In the genomic region with DNA sequence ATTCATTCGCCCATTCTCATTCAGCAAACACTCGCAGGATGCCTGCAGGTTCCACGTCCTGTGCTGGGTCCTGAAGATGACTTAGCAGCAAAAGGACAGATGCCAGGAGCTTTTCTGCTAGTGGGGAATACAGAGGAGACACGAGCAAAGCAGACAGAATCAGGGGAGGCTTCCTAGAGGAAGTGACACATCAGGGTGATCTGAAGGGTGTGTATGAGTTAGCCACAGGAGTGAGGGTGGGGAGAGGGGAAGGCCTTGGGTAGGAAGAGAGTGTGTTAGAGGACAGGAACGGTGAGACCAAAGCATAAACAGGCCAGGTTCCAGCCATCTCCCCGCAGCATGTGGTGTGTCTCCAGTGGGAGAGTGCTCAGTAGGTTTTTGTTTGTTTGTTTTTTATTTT, we compare ENCODE assay signal across 25 cellular contexts.
DNase-seq lines count a peak whose midpoint lies in the region; ATAC-seq and TF ChIP-seq lines count a peak whose summit lies in the region.
"Had no signal": no experiment of that assay in that cellular context is flagged by ENCODE, and none has a peak within 500 bp of the region (broad histone marks: within the 10 kb centered on the region; RNA-seq: fewer than 3 reads in every experiment).

No MANE protein-coding gene starts in this region.

- no peaks in the 10 kb centered on the region for H3K9me2 ChIP-seq in OCI-LY1 (ENCODE audit: low read depth, low read length)

- H3K9me3 Mint-ChIP-seq in activated CD4-positive, alpha-beta T cell treated with anti-CD3 and anti-CD28 coated beads, Interleukin-2, amount 10 ng/mL, durations not matched to agents 24 days and 14 days, result peaks cover 16% of the 10 kb centered on the region
- H3K9me3 Mint-ChIP-seq in activated naive CD8-positive, alpha-beta T cell treated with anti-CD3 and anti-CD28 coated beads, Interleukin-2, amount 50 U/mL, for 24 hours, result peaks cover 5% of the 10 kb centered on the region
- H3K9me3 Mint-ChIP-seq: effector memory CD8-positive, alpha-beta T cell had no signal

- H3K27me3 ChIP-seq in OCI-LY1 (ENCODE audit: insufficient read depth, low read length) (no peaks in the 10 kb centered on the region), upper lobe of right lung (no peaks in the 10 kb centered on the region), suprapubic skin (peaks cover 9% of the 10 kb centered on the region)
- H3K27me3 ChIP-seq: colonic mucosa, tibial artery had no signal

- H3K9ac ChIP-seq in OCI-LY1 (ENCODE audit: low read length), result peak overlapping the region; percentile 39; the same call in 1 of the 2 replicates

- peak overlapping the region; percentile 57 for H3K4me2 ChIP-seq in OCI-LY1 (ENCODE audit: low read length)

- H3K36me3 Mint-ChIP-seq in activated CD4-positive, alpha-beta T cell treated with anti-CD3 and anti-CD28 coated beads, Interleukin-2, amount 10 ng/mL, durations not matched to agents 24 days and 14 days (ENCODE audit: low read depth), result peaks cover 5% of the 10 kb centered on the region
- no peaks in the 10 kb centered on the region for H3K36me3 Mint-ChIP-seq in activated naive CD8-positive, alpha-beta T cell treated with anti-CD3 and anti-CD28 coated beads, Interleukin-2, amount 50 U/mL, for 24 hours (ENCODE audit: low read depth)
- H3K36me3 Mint-ChIP-seq: CD4-positive, alpha-beta memory T cell had no signal

- H3K27ac ChIP-seq in OCI-LY1 (ENCODE audit: low read depth, low read length, poor library complexity, severe bottlenecking) (peak overlapping the region; percentile 82), upper lobe of right lung (no peak overlapping the region), suprapubic skin (no peak overlapping the region)
- H3K27ac ChIP-seq: colonic mucosa, SK-N-MC, skin epidermis, stomach, tibial artery had no signal

- no peak for TF ChIP-seq EP300 in suprapubic skin (IDR thresholded peaks at IDR 0.05)

- DNase-seq in activated CD4-positive, alpha-beta T cell treated with anti-CD3 and anti-CD28 coated beads, Interleukin-2, amount 10 ng/mL, durations not matched to agents 24 days and 14 days, result peak; percentile 54
- no peak for DNase-seq in activated CD4-positive, alpha-beta T cell treated with anti-CD3 and anti-CD28 coated beads for 48 hours
- peak; percentile 20 for DNase-seq in Daoy (ENCODE audit: low read depth)
- no peak for DNase-seq in activated naive CD8-positive, alpha-beta T cell treated with anti-CD3 and anti-CD28 coated beads, Interleukin-2, amount 50 U/mL, for 24 hours
- DNase-seq in upper lobe of right lung, result no peak
- no peak for DNase-seq in suprapubic skin (ENCODE audit: low spot score in 2 of 2)
- DNase-seq in activated effector memory CD4-positive, alpha-beta T cell treated with Interleukin-2 at 50 U/mL for 16 hours, result no peak
- DNase-seq: 8988T; activated CD4-positive, alpha-beta T cell treated with anti-CD3 and anti-CD28 coated beads for 36 hours; activated CD8-positive, alpha-beta memory T cell treated with anti-CD3 and anti-CD28 coated beads, Interleukin-2, amount 50 U/mL, for 48 hours; activated gamma-delta T cell; amniotic stem cell; CD4-positive, alpha-beta memory T cell; colonic mucosa; effector memory CD8-positive, alpha-beta T cell; erythroblast; naive thymus-derived CD8-positive, alpha-beta T cell; NCI-H2029 treated with DMSO at 0.1 percent for 48 hours; NCI-H2227 treated with DMSO at 0.1 percent for 48 hours; NCI-H526 treated with DMSO at 0.1 percent for 48 hours; stomach; tibial artery had no signal

- H2AFZ ChIP-seq in OCI-LY1 (ENCODE audit: low read length), result no peak overlapping the region

- H3F3A ChIP-seq in OCI-LY1 (ENCODE audit: insufficient read depth, low read length), result no peaks in the 10 kb centered on the region

- no peak for TF ChIP-seq POLR2A in suprapubic skin (IDR thresholded peaks at IDR 0.05)

- H3K79me2 ChIP-seq in OCI-LY1 (ENCODE audit: insufficient read depth, low read length), result no peaks in the 10 kb centered on the region

- H4K20me1 ChIP-seq in OCI-LY1 (ENCODE audit: insufficient read depth, low read length), result no peaks in the 10 kb centered on the region

- H3K27ac Mint-ChIP-seq in activated CD4-positive, alpha-beta T cell treated with anti-CD3 and anti-CD28 coated beads, Interleukin-2, amount 10 ng/mL, durations not matched to agents 24 days and 14 days, result peak overlapping the region; percentile 7
- H3K27ac Mint-ChIP-seq in activated naive CD8-positive, alpha-beta T cell treated with anti-CD3 and anti-CD28 coated beads, Interleukin-2, amount 50 U/mL, for 24 hours, result no peak overlapping the region
- H3K27ac Mint-ChIP-seq: activated CD4-positive, alpha-beta T cell treated with anti-CD3 and anti-CD28 coated beads for 36 hours had no signal

- no peaks in the 10 kb centered on the region for H3K36me3 ChIP-seq in OCI-LY1 (ENCODE audit: insufficient read depth, low read length)
- H3K36me3 ChIP-seq in upper lobe of right lung, result no peaks in the 10 kb centered on the region
- no peaks in the 10 kb centered on the region for H3K36me3 ChIP-seq in suprapubic skin
- H3K36me3 ChIP-seq: colonic mucosa, stomach, tibial artery had no signal

- H3K9me3 ChIP-seq in OCI-LY1 (ENCODE audit: low read length), result peaks cover 12% of the 10 kb centered on the region
- no peaks in the 10 kb centered on the region for H3K9me3 ChIP-seq in upper lobe of right lung
- peaks cover 11% of the 10 kb centered on the region for H3K9me3 ChIP-seq in suprapubic skin
- H3K9me3 ChIP-seq: colonic mucosa had no signal

- WGBS in suprapubic skin, result 77% methylated on average over 6 of the region's 6 CpGs

- peak; percentile 57 for ATAC-seq in activated naive CD8-positive, alpha-beta T cell treated with anti-CD3 and anti-CD28 coated beads, Interleukin-2, amount 50 U/mL, for 24 hours
- no peak for ATAC-seq in upper lobe of right lung
- ATAC-seq: activated CD4-positive, alpha-beta T cell treated with anti-CD3 and anti-CD28 coated beads for 36 hours; effector memory CD8-positive, alpha-beta T cell; naive thymus-derived CD8-positive, alpha-beta T cell had no signal

- no peaks in the 10 kb centered on the region for H3K27me3 Mint-ChIP-seq in activated CD4-positive, alpha-beta T cell treated with anti-CD3 and anti-CD28 coated beads, Interleukin-2, amount 10 ng/mL, durations not matched to agents 24 days and 14 days
- peaks cover 3% of the 10 kb centered on the region for H3K27me3 Mint-ChIP-seq in activated naive CD8-positive, alpha-beta T cell treated with anti-CD3 and anti-CD28 coated beads, Interleukin-2, amount 50 U/mL, for 24 hours
- H3K27me3 Mint-ChIP-seq: activated CD4-positive, alpha-beta T cell treated with anti-CD3 and anti-CD28 coated beads for 36 hours had no signal

- H3K4me3 ChIP-seq in OCI-LY1 (ENCODE audit: low read depth, low read length, poor library complexity, severe bottlenecking) (no peak overlapping the region), upper lobe of right lung (no peak overlapping the region), suprapubic skin (no peak overlapping the region)
- H3K4me3 ChIP-seq: colonic mucosa, SK-N-MC, skin epidermis, stomach, tibial artery had no signal

- H3K4me1 ChIP-seq in OCI-LY1 (ENCODE audit: insufficient read depth, low read length, severe bottlenecking) (peaks cover 36% of the 10 kb centered on the region), upper lobe of right lung (no peaks in the 10 kb centered on the region), suprapubic skin (no peaks in the 10 kb centered on the region)
- H3K4me1 ChIP-seq: colonic mucosa, stomach, tibial artery had no signal

- TF ChIP-seq CTCF in OCI-LY1 (IDR thresholded peaks at IDR 0.05; ENCODE audit: low read length) (no peak), upper lobe of right lung (IDR thresholded peaks at IDR 0.05) (no peak), suprapubic skin (IDR thresholded peaks at IDR 0.05) (no peak)

- H3K4me3 Mint-ChIP-seq in activated CD4-positive, alpha-beta T cell treated with anti-CD3 and anti-CD28 coated beads, Interleukin-2, amount 10 ng/mL, durations not matched to agents 24 days and 14 days, result no peak overlapping the region
- no peak overlapping the region for H3K4me3 Mint-ChIP-seq in activated naive CD8-positive, alpha-beta T cell treated with anti-CD3 and anti-CD28 coated beads, Interleukin-2, amount 50 U/mL, for 24 hours
- H3K4me3 Mint-ChIP-seq: activated CD4-positive, alpha-beta T cell treated with anti-CD3 and anti-CD28 coated beads for 36 hours; CD4-positive, alpha-beta memory T cell; naive thymus-derived CD8-positive, alpha-beta T cell had no signal

- peaks cover 23% of the 10 kb centered on the region for H3K4me1 Mint-ChIP-seq in activated CD4-positive, alpha-beta T cell treated with anti-CD3 and anti-CD28 coated beads, Interleukin-2, amount 10 ng/mL, durations not matched to agents 24 days and 14 days
- H3K4me1 Mint-ChIP-seq in activated naive CD8-positive, alpha-beta T cell treated with anti-CD3 and anti-CD28 coated beads, Interleukin-2, amount 50 U/mL, for 24 hours, result peaks cover 10% of the 10 kb centered on the region

- intact Hi-C loops in activated CD4-positive, alpha-beta T cell treated with anti-CD3 and anti-CD28 coated beads, Interleukin-2, amount 10 ng/mL, durations not matched to agents 24 days and 14 days (cut with micrococcal nuclease), result no loop called here
- intact Hi-C loops in upper lobe of right lung (cut with DNase I), result no loop called here

Comparison
In these comparisons a context has a peak if more than half of its experiments do, and no peak if none do; other contexts are left out.
1. DNase-seq: peak in activated CD4-positive, alpha-beta T cell treated with anti-CD3 and anti-CD28 coated beads, Interleukin-2, amount 10 ng/mL, durations not matched to agents 24 days and 14 days (single experiment) and Daoy (single experiment); none in activated CD4-positive, alpha-beta T cell treated with anti-CD3 and anti-CD28 coated beads for 48 hours (single experiment), activated naive CD8-positive, alpha-beta T cell treated with anti-CD3 and anti-CD28 coated beads, Interleukin-2, amount 50 U/mL, for 24 hours (single experiment), upper lobe of right lung (single experiment), suprapubic skin (0 of 2) and activated effector memory CD4-positive, alpha-beta T cell treated with Interleukin-2 at 50 U/mL for 16 hours (single experiment).